In genomic region chr5:170572453-170572852, GRCh38 we compare ENCODE assay signal across 8 cellular contexts.
DNase-seq lines count a peak whose midpoint lies in the region; ATAC-seq and TF ChIP-seq lines count a peak whose summit lies in the region.

No MANE protein-coding gene starts in this region.

- no peak overlapping the region for H3K27ac ChIP-seq in neural progenitor cell

- peaks cover 4% of the 10 kb centered on the region for H3K4me1 Mint-ChIP-seq in T-helper 1 cell treated with Interleukin-12 subunit alpha and Interleukin-12 subunit beta and Interleukin-4 antibody, amounts not matched to agents 30 μg/mL and 1 μg/mL, for 36 hours (ENCODE audit: low read depth)
- H3K4me1 Mint-ChIP-seq in neural progenitor cell, result peaks cover 42% of the 10 kb centered on the region

- H3K4me3 Mint-ChIP-seq in T-helper 1 cell treated with Interleukin-12 subunit alpha and Interleukin-12 subunit beta and Interleukin-4 antibody, amounts not matched to agents 30 μg/mL and 1 μg/mL, for 36 hours, result no peak overlapping the region
- no peak overlapping the region for H3K4me3 Mint-ChIP-seq in neural progenitor cell

- no peaks in the 10 kb centered on the region for H3K36me3 Mint-ChIP-seq in T-helper 1 cell treated with Interleukin-12 subunit alpha and Interleukin-12 subunit beta and Interleukin-4 antibody, amounts not matched to agents 30 μg/mL and 1 μg/mL, for 36 hours (ENCODE audit: low read depth)
- H3K36me3 Mint-ChIP-seq in neural progenitor cell, result no peaks in the 10 kb centered on the region

- H3K79me2 ChIP-seq in neural progenitor cell (ENCODE audit: low read depth), result no peaks in the 10 kb centered on the region

- H3K9me3 Mint-ChIP-seq in T-helper 1 cell treated with Interleukin-12 subunit alpha and Interleukin-12 subunit beta and Interleukin-4 antibody, amounts not matched to agents 30 μg/mL and 1 μg/mL, for 36 hours, result peaks cover 18% of the 10 kb centered on the region
- H3K9me3 Mint-ChIP-seq in neural progenitor cell, result peaks cover 2% of the 10 kb centered on the region

- no peaks in the 10 kb centered on the region for H4K20me1 ChIP-seq in neural progenitor cell (ENCODE audit: low read depth)

- no peaks in the 10 kb centered on the region for H3K27me3 ChIP-seq in neural progenitor cell

- no peaks in the 10 kb centered on the region for H3K36me3 ChIP-seq in neural progenitor cell

- H3K9me3 ChIP-seq in neural progenitor cell (ENCODE audit: low read depth), result no peaks in the 10 kb centered on the region

- peaks cover 32% of the 10 kb centered on the region for H3K27me3 Mint-ChIP-seq in T-helper 1 cell treated with Interleukin-12 subunit alpha and Interleukin-12 subunit beta and Interleukin-4 antibody, amounts not matched to agents 30 μg/mL and 1 μg/mL, for 36 hours (ENCODE audit: low read depth)
- peaks cover 4% of the 10 kb centered on the region for H3K27me3 Mint-ChIP-seq in neural progenitor cell (ENCODE audit: insufficient read depth, low read depth)

- no peak overlapping the region for H3K9ac ChIP-seq in neural progenitor cell

- H3K4me2 ChIP-seq in neural progenitor cell, result no peak overlapping the region

- peaks cover 21% of the 10 kb centered on the region for H3K4me1 ChIP-seq in neural progenitor cell

- no peak overlapping the region for H2AFZ ChIP-seq in neural progenitor cell (replicated peaks)

- no peak overlapping the region for H3K4me3 ChIP-seq in neural progenitor cell

- DNase-seq in neural progenitor cell (ENCODE audit: low spot score), result no peak
- DNase-seq in NCI-H345 (lab: John Stamatoyannopoulos, UW), result no peak
- DNase-seq in NCI-H82 treated with DMSO at 0.1 percent for 48 hours (lab: John Stamatoyannopoulos, UW; ENCODE audit: unreplicated experiment), result no peak
- DNase-seq in COLO829 (ENCODE audit: low spot score), result no peak
- DNase-seq in amygdala (lab: John Stamatoyannopoulos, UW), result no peak

- peak; percentile 79 for ATAC-seq in GM18873 (IDR thresholded peaks at IDR 0.05; ENCODE audit: low FRiP score, unreplicated experiment)
- ATAC-seq in HG02840 (IDR thresholded peaks at IDR 0.05; ENCODE audit: low FRiP score, unreplicated experiment), result peak; percentile 67

- H3F3A ChIP-seq in neural progenitor cell (ENCODE audit: low read depth), result no peaks in the 10 kb centered on the region

- no peak for TF ChIP-seq CTCF in neural progenitor cell (IDR thresholded peaks at IDR 0.05)

- peak overlapping the region; percentile 3 for H3K27ac Mint-ChIP-seq in T-helper 1 cell treated with Interleukin-12 subunit alpha and Interleukin-12 subunit beta and Interleukin-4 antibody, amounts not matched to agents 30 μg/mL and 1 μg/mL, for 36 hours
- peak overlapping the region; percentile 14 for H3K27ac Mint-ChIP-seq in neural progenitor cell
